ENCODE assay signal across 8 cellular contexts in the genomic region with DNA sequence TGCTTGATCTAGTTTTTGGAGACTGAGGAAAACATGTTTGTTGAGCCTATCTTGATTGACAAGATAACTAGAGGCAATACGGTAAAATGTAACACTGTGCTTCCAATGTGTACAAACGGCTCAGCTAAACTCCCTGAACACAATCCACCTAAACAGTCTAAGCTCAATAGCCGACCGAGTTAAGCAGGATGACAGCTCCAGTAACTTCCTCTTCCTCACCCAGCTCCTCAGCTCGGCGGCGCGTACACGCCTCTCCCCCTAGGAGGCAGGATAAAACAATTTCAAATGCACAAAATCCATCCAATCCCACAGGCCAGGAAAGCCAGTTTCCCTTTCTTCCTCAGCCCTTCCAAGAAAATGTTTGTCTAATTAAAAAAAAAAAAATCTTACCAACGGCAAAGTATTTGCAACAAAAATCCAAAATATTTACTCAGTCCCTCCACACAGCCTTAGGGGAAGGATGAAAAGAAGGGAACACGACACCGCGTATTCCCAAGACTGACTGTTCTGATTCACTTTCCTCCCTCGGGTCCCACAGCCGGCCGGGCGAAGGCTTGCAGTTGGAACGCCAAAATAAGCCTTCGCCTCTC. TPM values are rescaled to one million over a fixed set of nuclear protein-coding genes. Genes with fewer than 3 reads are reported as not detected.
DNase-seq lines count a peak whose midpoint lies in the region; ATAC-seq and TF ChIP-seq lines count a peak whose summit lies in the region.

No MANE protein-coding gene starts in this region.

- peak in 2 of 3 donors; percentile 51 to 73 for TF ChIP-seq CTCF in breast epithelium (IDR thresholded peaks at IDR 0.05)
- peak; percentile 37 to 63 (median 52) for TF ChIP-seq CTCF in sigmoid colon (IDR thresholded peaks at IDR 0.05)

- H3K36me3 ChIP-seq in breast epithelium: no peaks in the 10 kb centered on the region
- H3K36me3 ChIP-seq in iPS-15b (ENCODE audit: control insufficient read depth, insufficient read depth, low read length): no peaks in the 10 kb centered on the region
- H3K36me3 ChIP-seq in sigmoid colon: no peaks in the 10 kb centered on the region

- H3K4me3 ChIP-seq in breast epithelium: peak overlapping the region; percentile 79 to 99 (median 95)
- peak overlapping the region; percentile 88 for H3K4me3 ChIP-seq in iPS-15b (ENCODE audit: low read depth, low read length)
- peak overlapping the region; percentile 95 to 98 (median 96) for H3K4me3 ChIP-seq in sigmoid colon

- H3K27ac ChIP-seq in breast epithelium (peak overlapping the region; percentile 98 to 99), sigmoid colon (peak overlapping the region; percentile 99 to 100 (median 100))

- TF ChIP-seq POLR2A in breast epithelium (IDR thresholded peaks at IDR 0.05) (no peak), sigmoid colon (IDR thresholded peaks at IDR 0.05) (no peak)

- ATAC-seq in HG02678 (IDR thresholded peaks at IDR 0.05; ENCODE audit: unreplicated experiment): peak; percentile 21
- ATAC-seq in HG02571 (IDR thresholded peaks at IDR 0.05; ENCODE audit: unreplicated experiment): no peak

- DNase-seq in GF-D8 (lab: John Stamatoyannopoulos, UW): peak; percentile 84
- peak; percentile 76 for DNase-seq in NCI-H2029 treated with DMSO at 0.1 percent for 48 hours (lab: John Stamatoyannopoulos, UW)
- DNase-seq in T-helper 22 cell (ENCODE audit: low read depth): peak; percentile 19
- DNase-seq in breast epithelium (ENCODE audit: low spot score in 2 of 2): peak; percentile 71 to 79
- DNase-seq in sigmoid colon: peak; percentile 88

- H3K9me3 ChIP-seq in breast epithelium (no peaks in the 10 kb centered on the region), iPS-15b (ENCODE audit: control insufficient read depth, insufficient read depth, low read length) (no peaks in the 10 kb centered on the region), sigmoid colon (no peaks in the 10 kb centered on the region)

- no peak for TF ChIP-seq EP300 in sigmoid colon (IDR thresholded peaks at IDR 0.05)

- peaks cover 0 to 19% of the 10 kb centered on the region in 2 donors for H3K4me1 ChIP-seq in breast epithelium
- peaks cover 4% of the 10 kb centered on the region for H3K4me1 ChIP-seq in iPS-15b (ENCODE audit: control insufficient read depth, insufficient read depth, low read length)
- H3K4me1 ChIP-seq in sigmoid colon: peaks cover 0 to 39% (median 28%) of the 10 kb centered on the region in 4 donors

- H3K27me3 ChIP-seq in breast epithelium: no peaks in the 10 kb centered on the region
- H3K27me3 ChIP-seq in iPS-15b (ENCODE audit: control insufficient read depth, insufficient read depth, low read length): peaks cover 8% of the 10 kb centered on the region
- no peaks in the 10 kb centered on the region for H3K27me3 ChIP-seq in sigmoid colon

- intact Hi-C loops in breast epithelium (cut with DNase I; ENCODE audit: low total_unique reads) (loop anchor here (10.0 kb wide), 1 partner anchor 47 kb away; the partner anchor contains the start of gene MRPL1), sigmoid colon (cut with DNase I) (loop anchor here (1.0 to 10.0 kb wide), 3 partner anchors 44 to 239 kb away; partner anchors contain the start of genes FRAS1 and MRPL1)

- WGBS in sigmoid colon, 2 donors: 0% methylated on average over 19 of the region's 19 CpGs

- peak overlapping the region; percentile 51 for H3K9ac ChIP-seq in iPS-15b (ENCODE audit: low read depth, low read length)

RNA-seq across cellular contexts. Expression of gene CNOT6L, which starts 1.0 kb away (rescaled TPM):
- 10 to 100 TPM; 22.4 to 53.1 (median 39.0) TPM for total RNA-seq in breast epithelium
- 10 to 100 TPM; 17.5 to 21.6 (median 19.2) TPM for total RNA-seq in sigmoid colon
- 10 to 100 TPM in 2 of 3 donors, 1 to 10 TPM in 1; 4.2 to 13.7 (median 10.6) TPM for polyA plus RNA-seq in sigmoid colon

RNA-seq across cellular contexts. Expression of gene MRPL1, which starts 44.5 kb away (rescaled TPM):
- total RNA-seq in breast epithelium (10 to 100 TPM; 17.1 to 26.3 (median 21.0) TPM), sigmoid colon (10 to 100 TPM; 23.2 to 30.0 (median 28.9) TPM)
- 10 to 100 TPM; 48.9 to 52.9 (median 51.1) TPM for polyA plus RNA-seq in sigmoid colon

Comparison
In these comparisons a context has a peak if more than half of its experiments do, and no peak if none do; other contexts are left out.
1. DNase-seq: peak in every context shown above with its lines; median percentile 88 in sigmoid colon; 84 in GF-D8; 76 in NCI-H2029 treated with DMSO at 0.1 percent for 48 hours; 75 in breast epithelium; 19 in T-helper 22 cell.